In the genomic region with DNA sequence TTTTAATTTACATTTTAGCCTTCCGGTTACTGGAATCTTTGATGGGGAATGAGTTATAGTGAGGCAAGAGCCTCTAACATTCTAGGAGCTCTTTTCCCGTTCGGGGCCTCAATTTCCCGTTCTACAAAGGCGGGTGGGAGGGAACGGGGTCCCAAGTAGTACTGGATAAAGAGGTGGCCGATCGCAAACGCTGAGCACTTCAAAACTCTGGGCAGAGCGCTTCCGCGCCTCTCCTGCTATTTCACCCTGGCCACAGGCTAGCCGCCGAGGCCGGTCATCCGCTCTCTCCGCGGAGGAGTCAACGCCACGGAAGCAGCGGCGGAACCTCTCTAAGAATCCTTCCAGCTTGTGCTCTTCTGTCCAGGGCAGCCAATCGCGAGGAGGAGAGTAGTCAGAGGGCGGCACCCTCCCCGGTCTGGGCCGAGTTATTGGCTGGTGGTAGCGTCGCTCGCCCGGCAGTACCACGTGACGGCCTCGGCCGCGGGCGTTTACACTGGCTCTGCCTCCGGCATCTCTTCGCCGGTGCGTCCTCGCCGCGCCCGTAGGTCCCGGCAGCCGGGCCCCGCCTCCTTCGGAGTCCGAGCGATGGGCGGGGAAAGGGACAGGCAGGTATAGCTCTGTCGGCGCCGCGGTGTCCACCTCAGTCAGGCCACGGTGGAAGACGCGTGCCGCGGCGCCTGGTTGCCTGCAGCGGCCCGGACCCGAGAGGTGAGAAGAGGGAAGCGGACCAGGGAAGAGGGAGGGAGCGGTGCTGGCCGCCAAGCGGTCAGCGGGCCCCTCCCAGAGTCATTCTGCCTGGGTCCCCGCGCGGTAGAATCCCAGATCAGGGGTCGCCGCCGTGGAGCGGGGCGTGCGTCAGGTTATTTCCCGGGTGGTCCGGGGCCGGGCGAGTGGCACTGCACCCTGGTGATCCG, we compare ENCODE assay signal across 1 cellular context.
A peak's percentile ranks its signal among the peaks of the same experiment; 100 is the strongest.
TF ChIP-seq lines count a peak whose summit lies in the region.

A gene (plus strand): TSS at position 487 of the 914 bp plus-strand sequence. CDS start 16,895 bp downstream, outside the sequence.

TF ChIP-seq in K562, 482 proteins besides CTCF, POLR2A, EP300 and RAD21 (continued from another document and continues in another):
- TF ChIP-seq, protein P1, sequence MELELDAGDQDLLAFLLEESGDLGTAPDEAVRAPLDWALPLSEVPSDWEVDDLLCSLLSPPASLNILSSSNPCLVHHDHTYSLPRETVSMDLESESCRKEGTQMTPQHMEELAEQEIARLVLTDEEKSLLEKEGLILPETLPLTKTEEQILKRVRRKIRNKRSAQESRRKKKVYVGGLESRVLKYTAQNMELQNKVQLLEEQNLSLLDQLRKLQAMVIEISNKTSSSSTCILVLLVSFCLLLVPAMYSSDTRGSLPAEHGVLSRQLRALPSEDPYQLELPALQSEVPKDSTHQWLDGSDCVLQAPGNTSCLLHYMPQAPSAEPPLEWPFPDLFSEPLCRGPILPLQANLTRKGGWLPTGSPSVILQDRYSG (tag; conservative IDR thresholded peaks at IDR 0.05; ENCODE audit: low read depth) = no peak
- TF ChIP-seq CREBBP (IDR thresholded peaks at IDR 0.05; ENCODE audit: low read depth, low read length) (no peak), TSC22D4 (tag; IDR thresholded peaks at IDR 0.05) (no peak), BDP1 (IDR thresholded peaks at IDR 0.05; ENCODE audit: insufficient read depth, insufficient read length) (no peak), E2F3 (CRISPR knock-in tag; IDR thresholded peaks at IDR 0.05) (no peak; the same call in 1 of the 2 replicates), ZNF253 (CRISPR knock-in tag; conservative IDR thresholded peaks at IDR 0.05) (no peak), TRIM28 (IDR thresholded peaks at IDR 0.05) (no peak), JUN (IDR thresholded peaks at IDR 0.05; ENCODE audit: borderline replicate concordance, low read depth, low read length) (no peak; the same call in 1 of the 2 replicates), JUN (CRISPR knock-in tag; IDR thresholded peaks at IDR 0.05; ENCODE audit: borderline replicate concordance) (peak; percentile 73; the same call in 1 of the 2 replicates), ZNF263 (CRISPR knock-in tag; IDR thresholded peaks at IDR 0.05; ENCODE audit: borderline replicate concordance) (peak; percentile 69), OTX1 (CRISPR knock-in tag; IDR thresholded peaks at IDR 0.05) (no peak), SRSF7 (optimal IDR thresholded peaks at IDR 0.05; ENCODE audit: low read depth, low read length) (no peak), ZSCAN32 (CRISPR knock-in tag; IDR thresholded peaks at IDR 0.05) (no peak), TCF7L2 (IDR thresholded peaks at IDR 0.05; ENCODE audit: low read depth, low read length) (no peak), KDM1A (IDR thresholded peaks at IDR 0.05) (no peak), HMG20B (CRISPR knock-in tag; IDR thresholded peaks at IDR 0.05) (no peak), NCOA6 (IDR thresholded peaks at IDR 0.05) (no peak), ZNF589 (CRISPR knock-in tag; IDR thresholded peaks at IDR 0.05; ENCODE audit: low read depth) (peak; percentile 41; the same call in 1 of the 2 replicates), GATAD2B (IDR thresholded peaks at IDR 0.05; ENCODE audit: borderline replicate concordance) (no peak), HDAC2 (IDR thresholded peaks at IDR 0.05) (peak; percentile 12; the same call in 1 of the 2 replicates), ZNF436 (CRISPR knock-in tag; IDR thresholded peaks at IDR 0.05) (no peak), CBX1 (IDR thresholded peaks at IDR 0.05; ENCODE audit: low read depth) (no peak), SMAD1 (IDR thresholded peaks at IDR 0.05; ENCODE audit: low read depth, low read length, partially characterized antibody) (peak; percentile 74), NFRKB (IDR thresholded peaks at IDR 0.05; ENCODE audit: low read depth) (peak; percentile 71; the same call in 1 of the 2 replicates)
- TF ChIP-seq, protein P2, sequence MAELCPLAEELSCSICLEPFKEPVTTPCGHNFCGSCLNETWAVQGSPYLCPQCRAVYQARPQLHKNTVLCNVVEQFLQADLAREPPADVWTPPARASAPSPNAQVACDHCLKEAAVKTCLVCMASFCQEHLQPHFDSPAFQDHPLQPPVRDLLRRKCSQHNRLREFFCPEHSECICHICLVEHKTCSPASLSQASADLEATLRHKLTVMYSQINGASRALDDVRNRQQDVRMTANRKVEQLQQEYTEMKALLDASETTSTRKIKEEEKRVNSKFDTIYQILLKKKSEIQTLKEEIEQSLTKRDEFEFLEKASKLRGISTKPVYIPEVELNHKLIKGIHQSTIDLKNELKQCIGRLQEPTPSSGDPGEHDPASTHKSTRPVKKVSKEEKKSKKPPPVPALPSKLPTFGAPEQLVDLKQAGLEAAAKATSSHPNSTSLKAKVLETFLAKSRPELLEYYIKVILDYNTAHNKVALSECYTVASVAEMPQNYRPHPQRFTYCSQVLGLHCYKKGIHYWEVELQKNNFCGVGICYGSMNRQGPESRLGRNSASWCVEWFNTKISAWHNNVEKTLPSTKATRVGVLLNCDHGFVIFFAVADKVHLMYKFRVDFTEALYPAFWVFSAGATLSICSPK (IDR thresholded peaks at IDR 0.05; ENCODE audit: borderline replicate concordance) = no peak
- TF ChIP-seq, protein P3, sequence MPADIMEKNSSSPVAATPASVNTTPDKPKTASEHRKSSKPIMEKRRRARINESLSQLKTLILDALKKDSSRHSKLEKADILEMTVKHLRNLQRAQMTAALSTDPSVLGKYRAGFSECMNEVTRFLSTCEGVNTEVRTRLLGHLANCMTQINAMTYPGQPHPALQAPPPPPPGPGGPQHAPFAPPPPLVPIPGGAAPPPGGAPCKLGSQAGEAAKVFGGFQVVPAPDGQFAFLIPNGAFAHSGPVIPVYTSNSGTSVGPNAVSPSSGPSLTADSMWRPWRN (IDR thresholded peaks at IDR 0.05; ENCODE audit: low read depth) = no peak
- TF ChIP-seq, protein P4, sequence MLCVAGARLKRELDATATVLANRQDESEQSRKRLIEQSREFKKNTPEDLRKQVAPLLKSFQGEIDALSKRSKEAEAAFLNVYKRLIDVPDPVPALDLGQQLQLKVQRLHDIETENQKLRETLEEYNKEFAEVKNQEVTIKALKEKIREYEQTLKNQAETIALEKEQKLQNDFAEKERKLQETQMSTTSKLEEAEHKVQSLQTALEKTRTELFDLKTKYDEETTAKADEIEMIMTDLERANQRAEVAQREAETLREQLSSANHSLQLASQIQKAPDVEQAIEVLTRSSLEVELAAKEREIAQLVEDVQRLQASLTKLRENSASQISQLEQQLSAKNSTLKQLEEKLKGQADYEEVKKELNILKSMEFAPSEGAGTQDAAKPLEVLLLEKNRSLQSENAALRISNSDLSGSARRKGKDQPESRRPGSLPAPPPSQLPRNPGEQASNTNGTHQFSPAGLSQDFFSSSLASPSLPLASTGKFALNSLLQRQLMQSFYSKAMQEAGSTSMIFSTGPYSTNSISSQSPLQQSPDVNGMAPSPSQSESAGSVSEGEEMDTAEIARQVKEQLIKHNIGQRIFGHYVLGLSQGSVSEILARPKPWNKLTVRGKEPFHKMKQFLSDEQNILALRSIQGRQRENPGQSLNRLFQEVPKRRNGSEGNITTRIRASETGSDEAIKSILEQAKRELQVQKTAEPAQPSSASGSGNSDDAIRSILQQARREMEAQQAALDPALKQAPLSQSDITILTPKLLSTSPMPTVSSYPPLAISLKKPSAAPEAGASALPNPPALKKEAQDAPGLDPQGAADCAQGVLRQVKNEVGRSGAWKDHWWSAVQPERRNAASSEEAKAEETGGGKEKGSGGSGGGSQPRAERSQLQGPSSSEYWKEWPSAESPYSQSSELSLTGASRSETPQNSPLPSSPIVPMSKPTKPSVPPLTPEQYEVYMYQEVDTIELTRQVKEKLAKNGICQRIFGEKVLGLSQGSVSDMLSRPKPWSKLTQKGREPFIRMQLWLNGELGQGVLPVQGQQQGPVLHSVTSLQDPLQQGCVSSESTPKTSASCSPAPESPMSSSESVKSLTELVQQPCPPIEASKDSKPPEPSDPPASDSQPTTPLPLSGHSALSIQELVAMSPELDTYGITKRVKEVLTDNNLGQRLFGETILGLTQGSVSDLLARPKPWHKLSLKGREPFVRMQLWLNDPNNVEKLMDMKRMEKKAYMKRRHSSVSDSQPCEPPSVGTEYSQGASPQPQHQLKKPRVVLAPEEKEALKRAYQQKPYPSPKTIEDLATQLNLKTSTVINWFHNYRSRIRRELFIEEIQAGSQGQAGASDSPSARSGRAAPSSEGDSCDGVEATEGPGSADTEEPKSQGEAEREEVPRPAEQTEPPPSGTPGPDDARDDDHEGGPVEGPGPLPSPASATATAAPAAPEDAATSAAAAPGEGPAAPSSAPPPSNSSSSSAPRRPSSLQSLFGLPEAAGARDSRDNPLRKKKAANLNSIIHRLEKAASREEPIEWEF (CRISPR knock-in tag; IDR thresholded peaks at IDR 0.05) = no peak
- TF ChIP-seq, protein P5, sequence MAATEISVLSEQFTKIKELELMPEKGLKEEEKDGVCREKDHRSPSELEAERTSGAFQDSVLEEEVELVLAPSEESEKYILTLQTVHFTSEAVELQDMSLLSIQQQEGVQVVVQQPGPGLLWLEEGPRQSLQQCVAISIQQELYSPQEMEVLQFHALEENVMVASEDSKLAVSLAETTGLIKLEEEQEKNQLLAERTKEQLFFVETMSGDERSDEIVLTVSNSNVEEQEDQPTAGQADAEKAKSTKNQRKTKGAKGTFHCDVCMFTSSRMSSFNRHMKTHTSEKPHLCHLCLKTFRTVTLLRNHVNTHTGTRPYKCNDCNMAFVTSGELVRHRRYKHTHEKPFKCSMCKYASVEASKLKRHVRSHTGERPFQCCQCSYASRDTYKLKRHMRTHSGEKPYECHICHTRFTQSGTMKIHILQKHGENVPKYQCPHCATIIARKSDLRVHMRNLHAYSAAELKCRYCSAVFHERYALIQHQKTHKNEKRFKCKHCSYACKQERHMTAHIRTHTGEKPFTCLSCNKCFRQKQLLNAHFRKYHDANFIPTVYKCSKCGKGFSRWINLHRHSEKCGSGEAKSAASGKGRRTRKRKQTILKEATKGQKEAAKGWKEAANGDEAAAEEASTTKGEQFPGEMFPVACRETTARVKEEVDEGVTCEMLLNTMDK (IDR thresholded peaks at IDR 0.05; ENCODE audit: borderline replicate concordance, insufficient read depth, low read depth, low read length, poor library complexity, severe bottlenecking) = no peak
- TF ChIP-seq, protein P6, sequence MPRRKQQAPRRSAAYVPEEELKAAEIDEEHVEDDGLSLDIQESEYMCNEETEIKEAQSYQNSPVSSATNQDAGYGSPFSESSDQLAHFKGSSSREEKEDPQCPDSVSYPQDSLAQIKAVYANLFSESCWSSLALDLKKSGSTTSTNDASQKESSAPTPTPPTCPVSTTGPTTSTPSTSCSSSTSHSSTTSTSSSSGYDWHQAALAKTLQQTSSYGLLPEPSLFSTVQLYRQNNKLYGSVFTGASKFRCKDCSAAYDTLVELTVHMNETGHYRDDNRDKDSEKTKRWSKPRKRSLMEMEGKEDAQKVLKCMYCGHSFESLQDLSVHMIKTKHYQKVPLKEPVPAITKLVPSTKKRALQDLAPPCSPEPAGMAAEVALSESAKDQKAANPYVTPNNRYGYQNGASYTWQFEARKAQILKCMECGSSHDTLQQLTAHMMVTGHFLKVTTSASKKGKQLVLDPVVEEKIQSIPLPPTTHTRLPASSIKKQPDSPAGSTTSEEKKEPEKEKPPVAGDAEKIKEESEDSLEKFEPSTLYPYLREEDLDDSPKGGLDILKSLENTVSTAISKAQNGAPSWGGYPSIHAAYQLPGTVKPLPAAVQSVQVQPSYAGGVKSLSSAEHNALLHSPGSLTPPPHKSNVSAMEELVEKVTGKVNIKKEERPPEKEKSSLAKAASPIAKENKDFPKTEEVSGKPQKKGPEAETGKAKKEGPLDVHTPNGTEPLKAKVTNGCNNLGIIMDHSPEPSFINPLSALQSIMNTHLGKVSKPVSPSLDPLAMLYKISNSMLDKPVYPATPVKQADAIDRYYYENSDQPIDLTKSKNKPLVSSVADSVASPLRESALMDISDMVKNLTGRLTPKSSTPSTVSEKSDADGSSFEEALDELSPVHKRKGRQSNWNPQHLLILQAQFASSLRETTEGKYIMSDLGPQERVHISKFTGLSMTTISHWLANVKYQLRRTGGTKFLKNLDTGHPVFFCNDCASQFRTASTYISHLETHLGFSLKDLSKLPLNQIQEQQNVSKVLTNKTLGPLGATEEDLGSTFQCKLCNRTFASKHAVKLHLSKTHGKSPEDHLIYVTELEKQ (CRISPR knock-in tag; IDR thresholded peaks at IDR 0.05) = no peak
- TF ChIP-seq, protein P7, sequence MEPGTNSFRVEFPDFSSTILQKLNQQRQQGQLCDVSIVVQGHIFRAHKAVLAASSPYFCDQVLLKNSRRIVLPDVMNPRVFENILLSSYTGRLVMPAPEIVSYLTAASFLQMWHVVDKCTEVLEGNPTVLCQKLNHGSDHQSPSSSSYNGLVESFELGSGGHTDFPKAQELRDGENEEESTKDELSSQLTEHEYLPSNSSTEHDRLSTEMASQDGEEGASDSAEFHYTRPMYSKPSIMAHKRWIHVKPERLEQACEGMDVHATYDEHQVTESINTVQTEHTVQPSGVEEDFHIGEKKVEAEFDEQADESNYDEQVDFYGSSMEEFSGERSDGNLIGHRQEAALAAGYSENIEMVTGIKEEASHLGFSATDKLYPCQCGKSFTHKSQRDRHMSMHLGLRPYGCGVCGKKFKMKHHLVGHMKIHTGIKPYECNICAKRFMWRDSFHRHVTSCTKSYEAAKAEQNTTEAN (CRISPR knock-in tag; IDR thresholded peaks at IDR 0.05) = no peak
- TF ChIP-seq, protein P8, sequence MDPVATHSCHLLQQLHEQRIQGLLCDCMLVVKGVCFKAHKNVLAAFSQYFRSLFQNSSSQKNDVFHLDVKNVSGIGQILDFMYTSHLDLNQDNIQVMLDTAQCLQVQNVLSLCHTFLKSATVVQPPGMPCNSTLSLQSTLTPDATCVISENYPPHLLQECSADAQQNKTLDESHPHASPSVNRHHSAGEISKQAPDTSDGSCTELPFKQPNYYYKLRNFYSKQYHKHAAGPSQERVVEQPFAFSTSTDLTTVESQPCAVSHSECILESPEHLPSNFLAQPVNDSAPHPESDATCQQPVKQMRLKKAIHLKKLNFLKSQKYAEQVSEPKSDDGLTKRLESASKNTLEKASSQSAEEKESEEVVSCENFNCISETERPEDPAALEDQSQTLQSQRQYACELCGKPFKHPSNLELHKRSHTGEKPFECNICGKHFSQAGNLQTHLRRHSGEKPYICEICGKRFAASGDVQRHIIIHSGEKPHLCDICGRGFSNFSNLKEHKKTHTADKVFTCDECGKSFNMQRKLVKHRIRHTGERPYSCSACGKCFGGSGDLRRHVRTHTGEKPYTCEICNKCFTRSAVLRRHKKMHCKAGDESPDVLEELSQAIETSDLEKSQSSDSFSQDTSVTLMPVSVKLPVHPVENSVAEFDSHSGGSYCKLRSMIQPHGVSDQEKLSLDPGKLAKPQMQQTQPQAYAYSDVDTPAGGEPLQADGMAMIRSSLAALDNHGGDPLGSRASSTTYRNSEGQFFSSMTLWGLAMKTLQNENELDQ (CRISPR knock-in tag; IDR thresholded peaks at IDR 0.05; ENCODE audit: borderline replicate concordance) = no peak
- TF ChIP-seq, protein P9, sequence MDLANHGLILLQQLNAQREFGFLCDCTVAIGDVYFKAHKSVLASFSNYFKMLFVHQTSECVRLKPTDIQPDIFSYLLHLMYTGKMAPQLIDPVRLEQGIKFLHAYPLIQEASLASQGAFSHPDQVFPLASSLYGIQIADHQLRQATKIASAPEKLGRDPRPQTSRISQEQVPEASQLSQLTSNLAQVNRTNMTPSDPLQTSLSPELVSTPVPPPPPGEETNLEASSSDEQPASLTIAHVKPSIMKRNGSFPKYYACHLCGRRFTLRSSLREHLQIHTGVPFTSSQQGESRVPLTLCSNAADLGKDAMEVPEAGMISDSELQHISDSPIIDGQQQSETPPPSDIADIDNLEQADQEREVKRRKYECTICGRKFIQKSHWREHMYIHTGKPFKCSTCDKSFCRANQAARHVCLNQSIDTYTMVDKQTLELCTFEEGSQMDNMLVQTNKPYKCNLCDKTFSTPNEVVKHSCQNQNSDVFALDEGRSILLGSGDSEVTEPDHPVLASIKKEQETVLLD (IDR thresholded peaks at IDR 0.05) = no peak
